In the genomic region with DNA sequence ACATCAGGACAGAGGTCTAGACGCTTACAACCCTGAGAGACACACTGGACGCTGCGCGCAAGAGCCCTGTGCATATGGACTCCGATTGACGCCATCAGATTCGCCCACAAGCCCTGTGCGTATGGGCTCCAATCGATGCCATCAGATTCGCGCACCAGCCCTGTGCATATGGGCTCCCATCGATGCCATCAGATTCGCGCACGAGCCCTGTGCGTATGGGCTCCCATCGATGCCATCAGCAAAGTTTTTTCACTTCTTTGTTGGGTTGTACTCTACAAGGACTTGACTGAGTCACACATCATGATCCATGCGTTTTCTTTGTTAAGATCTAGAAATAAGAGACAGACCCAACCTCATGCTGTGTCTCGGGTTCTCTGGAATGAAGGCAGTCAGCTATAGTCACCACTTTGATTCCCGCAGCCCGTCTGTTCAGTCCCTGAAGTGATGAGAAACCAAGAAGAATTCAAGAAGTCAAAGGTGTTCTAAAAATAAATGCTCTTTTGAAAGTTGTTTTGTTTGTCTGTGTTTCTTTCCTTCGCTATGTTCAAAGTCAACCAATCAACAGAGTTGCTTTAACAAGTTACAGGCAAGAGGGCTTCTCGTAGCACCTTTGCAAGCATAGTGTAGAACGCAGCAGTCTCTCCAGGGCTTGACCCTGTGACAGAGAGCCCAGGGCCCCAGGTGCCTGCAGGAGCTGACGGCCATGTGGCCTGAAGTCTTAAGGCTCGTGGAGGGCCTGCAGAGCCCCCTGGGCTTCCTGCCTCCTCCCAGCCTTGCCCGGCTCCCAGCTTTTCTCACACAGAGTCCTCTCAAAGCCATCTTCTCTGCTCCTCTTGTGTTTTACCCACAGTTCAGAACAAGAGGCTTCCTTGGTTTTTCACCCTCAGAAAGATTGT, we compare ENCODE assay signal across 13 cellular contexts. TPM values are rescaled to one million over a fixed set of nuclear protein-coding genes. Genes with fewer than 3 reads are reported as not detected.
A peak's percentile ranks its signal among the peaks of the same experiment; 100 is the strongest.
DNase-seq lines count a peak whose midpoint lies in the region; ATAC-seq and TF ChIP-seq lines count a peak whose summit lies in the region.
"Had no signal": no experiment of that assay in that cellular context is flagged by ENCODE, and none has a peak within 500 bp of the region (broad histone marks: within the 10 kb centered on the region; RNA-seq: fewer than 3 reads in every experiment).

No MANE protein-coding gene starts in this region.

- H3K27ac Mint-ChIP-seq in activated CD4-positive, alpha-beta memory T cell treated with anti-CD3 and anti-CD28 coated beads for 36 hours: no peak overlapping the region
- H3K27ac Mint-ChIP-seq: CD8-positive, alpha-beta T cell; naive B cell had no signal

- no peaks in the 10 kb centered on the region for H4K20me1 ChIP-seq in PC-3 (ENCODE audit: low read length)
- H4K20me1 ChIP-seq in mammary epithelial cell (ENCODE audit: insufficient read depth, low read length): no peaks in the 10 kb centered on the region

- TF ChIP-seq POLR2A in stomach (IDR thresholded peaks at IDR 0.05): no peak

- H3K36me3 Mint-ChIP-seq in activated CD4-positive, alpha-beta memory T cell treated with anti-CD3 and anti-CD28 coated beads for 36 hours: peaks cover 3% of the 10 kb centered on the region
- H3K36me3 Mint-ChIP-seq: CD8-positive, alpha-beta T cell had no signal

- in situ Hi-C loops in mammary epithelial cell (cut with MboI; ENCODE audit: low sequenced_read_pairs in 2 of 2): no loop called here

- dilution Hi-C loops in mammary epithelial cell (cut with HindIII; ENCODE audit: low sequenced_read_pairs): no loop called here

- H3K4me1 ChIP-seq in PC-3 (ENCODE audit: insufficient read depth, low read length): peaks cover 34% of the 10 kb centered on the region
- peaks cover 44% of the 10 kb centered on the region for H3K4me1 ChIP-seq in mammary epithelial cell (ENCODE audit: insufficient read depth, low read length)
- H3K4me1 ChIP-seq in stomach: peaks cover 37 to 78% (median 56%) of the 10 kb centered on the region in 4 donors

- H3K9me3 Mint-ChIP-seq in activated CD4-positive, alpha-beta memory T cell treated with anti-CD3 and anti-CD28 coated beads for 36 hours: no peaks in the 10 kb centered on the region
- H3K9me3 Mint-ChIP-seq: CD8-positive, alpha-beta T cell; naive B cell had no signal

- peak overlapping the region; percentile 32; the same call in 1 of the 2 replicates for H3K4me2 ChIP-seq in PC-3 (ENCODE audit: low read length)
- peak overlapping the region; percentile 75 for H3K4me2 ChIP-seq in mammary epithelial cell (ENCODE audit: insufficient read depth, low read depth, low read length)

- CTCF ChIA-PET in PC-3 (lab: Charles Lee) (no interaction called here), mammary epithelial cell (lab: Charles Lee; ENCODE audit: low non-redundant PET) (no interaction called here)
- CTCF ChIA-PET in activated CD4-positive, alpha-beta memory T cell treated with anti-CD3 and anti-CD28 coated beads for 36 hours (lab: Charles Lee): no interaction called here

- H3F3A ChIP-seq in PC-3 (ENCODE audit: low read length, unreplicated experiment): no peaks in the 10 kb centered on the region

- peaks cover 12% of the 10 kb centered on the region for H3K27me3 Mint-ChIP-seq in activated CD4-positive, alpha-beta memory T cell treated with anti-CD3 and anti-CD28 coated beads for 36 hours

- TF ChIP-seq CTCF in PC-3 (conservative IDR thresholded peaks at IDR 0.05; ENCODE audit: low read depth, low read length): no peak
- no peak for TF ChIP-seq CTCF in mammary epithelial cell (conservative IDR thresholded peaks at IDR 0.05 in 1 of 2, IDR thresholded peaks at IDR 0.05 in 1 of 2; ENCODE audit: extremely low read depth in 1 of 2, insufficient read depth in 1 of 2, low read depth in 1 of 2, low read length in 2 of 2)
- no peak for TF ChIP-seq CTCF in stomach (IDR thresholded peaks at IDR 0.05)

- H3K79me2 ChIP-seq in PC-3 (ENCODE audit: low read length) (no peaks in the 10 kb centered on the region), mammary epithelial cell (ENCODE audit: insufficient read depth, low read length) (peaks cover 79% of the 10 kb centered on the region)

- no peak for DNase-seq in PC-3
- no peak for DNase-seq in mammary epithelial cell
- DNase-seq in stomach: no peak
- DNase-seq in stimulated activated CD4-positive, alpha-beta T cell treated with anti-CD3 and anti-CD28 coated beads, Interleukin-4, amount 100 ng/mL, for 4 hours: no peak
- no peak for DNase-seq in activated CD4-positive, alpha-beta memory T cell treated with anti-CD3 and anti-CD28 coated beads for 36 hours
- DNase-seq: activated CD4-positive, alpha-beta T cell treated with anti-CD3 and anti-CD28 coated beads for 1 hour; activated gamma-delta T cell; naive B cell; NCI-H1436 had no signal

- H3K9me2 ChIP-seq in PC-3 (replicated peaks; ENCODE audit: low read length): no peaks in the 10 kb centered on the region

- no peaks in the 10 kb centered on the region for H3K9me3 ChIP-seq in PC-3 (ENCODE audit: low read length)
- no peaks in the 10 kb centered on the region for H3K9me3 ChIP-seq in mammary epithelial cell (replicated peaks; ENCODE audit: insufficient read depth, low read length)
- H3K9me3 ChIP-seq in stomach: no peaks in the 10 kb centered on the region

- POLR2A ChIA-PET in PC-3 (lab: Charles Lee; ENCODE audit: unreplicated experiment): no interaction called here
- POLR2A ChIA-PET in activated CD4-positive, alpha-beta memory T cell treated with anti-CD3 and anti-CD28 coated beads for 36 hours (lab: Charles Lee): no interaction called here

- no peak overlapping the region for H3K4me3 ChIP-seq in PC-3 (ENCODE audit: low read length)
- no peak overlapping the region for H3K4me3 ChIP-seq in mammary epithelial cell (replicated peaks in 1 of 3; ENCODE audit: insufficient read depth in 1 of 3, low read depth in 2 of 3, low read length in 3 of 3)
- H3K4me3 ChIP-seq in stomach: no peak overlapping the region

- intact Hi-C loops in PC-3 (cut with micrococcal nuclease) (no loop called here), mammary epithelial cell (cut with micrococcal nuclease) (no loop called here), stomach (cut with DNase I; ENCODE audit: low total_unique reads) (no loop called here)
- intact Hi-C loops in activated CD4-positive, alpha-beta memory T cell treated with anti-CD3 and anti-CD28 coated beads for 36 hours (cut with micrococcal nuclease): no loop called here

- no peaks in the 10 kb centered on the region for H3K4me1 Mint-ChIP-seq in activated CD4-positive, alpha-beta memory T cell treated with anti-CD3 and anti-CD28 coated beads for 36 hours (ENCODE audit: low read depth)

- H3K9ac ChIP-seq in PC-3 (ENCODE audit: low read length): no peak overlapping the region
- no peak overlapping the region for H3K9ac ChIP-seq in mammary epithelial cell (ENCODE audit: insufficient read depth, low read length)

- H2AFZ ChIP-seq in PC-3 (ENCODE audit: low read length): no peak overlapping the region
- H2AFZ ChIP-seq in mammary epithelial cell (ENCODE audit: low read depth, low read length): no peak overlapping the region

- H3K27ac ChIP-seq in PC-3 (ENCODE audit: low read length): peak overlapping the region; percentile 35; the same call in 1 of the 2 replicates
- no peak overlapping the region for H3K27ac ChIP-seq in mammary epithelial cell (ENCODE audit: insufficient read depth, low read depth, low read length)
- peak overlapping the region; percentile 2 for H3K27ac ChIP-seq in layer of hippocampus (ENCODE audit: low read depth, low read length)
- peak overlapping the region; percentile 61 to 84 (median 73) for H3K27ac ChIP-seq in stomach

- no TSS peak for BruUV-seq in PC-3 (replicated peaks; lab: Mats Ljungman, UMichigan)
- no TSS peak for BruUV-seq in mammary epithelial cell (replicated peaks; lab: Mats Ljungman, UMichigan)

- 93% methylated on average over 17 of the region's 27 CpGs for WGBS in mammary epithelial cell (ENCODE audit: low coverage, missing lambda C conversion rate)
- 90 to 97% (median 96%) methylated on average over 27 of the region's 27 CpGs for WGBS in stomach, 5 donors

- H3K36me3 ChIP-seq in PC-3 (ENCODE audit: low read depth, low read length) (no peaks in the 10 kb centered on the region), mammary epithelial cell (ENCODE audit: insufficient read depth, low read length) (peaks cover 2% of the 10 kb centered on the region), stomach (peaks cover 0 to 9% (median 7%) of the 10 kb centered on the region in 4 donors)

- H3K27me3 ChIP-seq in PC-3 (ENCODE audit: low read length) (no peaks in the 10 kb centered on the region), mammary epithelial cell (ENCODE audit: insufficient read depth, low read length) (no peaks in the 10 kb centered on the region), layer of hippocampus (ENCODE audit: control insufficient read depth, insufficient read depth, low read length) (no peaks in the 10 kb centered on the region), stomach (no peaks in the 10 kb centered on the region)

- no peak overlapping the region for H3K4me3 Mint-ChIP-seq in activated CD4-positive, alpha-beta memory T cell treated with anti-CD3 and anti-CD28 coated beads for 36 hours
- H3K4me3 Mint-ChIP-seq: CD8-positive, alpha-beta T cell; naive B cell had no signal

- ATAC-seq in PC-3 (no peak), GM18858 (IDR thresholded peaks at IDR 0.05; ENCODE audit: unreplicated experiment) (no peak), GM19324 (IDR thresholded peaks at IDR 0.05; ENCODE audit: low FRiP score, unreplicated experiment) (no peak)
- ATAC-seq: CD8-positive, alpha-beta T cell had no signal

- no peak for TF ChIP-seq EP300 in stomach (IDR thresholded peaks at IDR 0.05)

RNA-seq across cellular contexts. Expression of gene RPS6KA2, which starts 7.9 kb away (rescaled TPM):
- total RNA-seq in PC-3 (2014; rRNA removed) (5.1 and 7.9 TPM in 2 replicates), mammary epithelial cell (10 to 100 TPM; 47.8 to 48.8 TPM), stomach (100 to 1,000 TPM in 1 of 5 donors, 10 to 100 TPM in 4; 35.1 to 150 (median 85.2) TPM)
- polyA plus RNA-seq in mammary epithelial cell (28.0 TPM), stomach (10 to 100 TPM; 10.9 to 60.2 (median 58.0) TPM)
- 115 TPM for polyA minus RNA-seq in mammary epithelial cell
- total RNA-seq in activated CD4-positive, alpha-beta memory T cell treated with anti-CD3 and anti-CD28 coated beads for 36 hours: 1 to 10 TPM; 7.7 to 7.9 TPM

RNA-seq across cellular contexts. Expression of gene RAMACL, which starts 32.6 kb away (rescaled TPM):
- total RNA-seq in PC-3 (2014; rRNA removed): 0.26 and 0.92 TPM in 2 replicates
- 1 to 10 TPM in 1 of 2 donors, under 1 TPM in 1; 0.83 to 3.7 TPM for total RNA-seq in mammary epithelial cell
- 0.15 TPM for polyA plus RNA-seq in mammary epithelial cell
- polyA minus RNA-seq in mammary epithelial cell: not detected
- total RNA-seq in stomach: 1 to 10 TPM in 3 of 5 donors, not detected in 2; 3.5 to 9.0 (median 5.5) TPM
- polyA plus RNA-seq in stomach: under 1 TPM in 2 of 3 donors, not detected in 1; 0.25 to 0.46 TPM
- total RNA-seq in activated CD4-positive, alpha-beta memory T cell treated with anti-CD3 and anti-CD28 coated beads for 36 hours: under 1 TPM; 0.29 to 0.31 TPM
